15 cellular contexts compared by ENCODE assay signal in genomic region chr15:45080593-45080992, GRCh38. TPM values are rescaled to one million over a fixed set of nuclear protein-coding genes. Genes with fewer than 3 reads are reported as not detected.
"Had no signal": no experiment of that assay in that cellular context is flagged by ENCODE, and none has a peak within 500 bp of the region (broad histone marks: within the 10 kb centered on the region; RNA-seq: fewer than 3 reads in every experiment).

No MANE protein-coding gene starts in this region.

RNA-seq across cellular contexts. Expression of gene DUOX2, which starts 33.4 kb away (rescaled TPM):
- total RNA-seq: chondrocyte, gastrocnemius medialis, glomerular endothelial cell, lung microvascular endothelial cell had no signal

RNA-seq across cellular contexts. Expression of gene DUOXA2, which starts 33.5 kb away (rescaled TPM):
- total RNA-seq: chondrocyte, endodermal cell, gastrocnemius medialis, glomerular endothelial cell, left ventricle myocardium inferior, lung microvascular endothelial cell, mesothelial cell of epicardium, neural crest cell, omental fat pad, progenitor cell of endocrine pancreas, skeletal muscle tissue, tibial nerve, uterus had no signal
- polyA plus RNA-seq: keratinocyte had no signal

RNA-seq across cellular contexts. Expression of gene DUOXA1, which starts 49.1 kb away (rescaled TPM):
- total RNA-seq: gastrocnemius medialis; glomerular endothelial cell; lung microvascular endothelial cell; natural killer cell treated with Interleukin-12 subunit alpha and Interleukin-12 subunit beta and Interleukin-15 and Interleukin-18, amount 100 ng/mL, for 72 hours; neural crest cell; skeletal muscle tissue had no signal

RNA-seq across cellular contexts. Expression of gene DUOX1, which starts 49.2 kb away (rescaled TPM):
- total RNA-seq: chondrocyte, glomerular endothelial cell, lung microvascular endothelial cell, neural crest cell had no signal
